ENCODE assay signal across 8 cellular contexts in the genomic region with DNA sequence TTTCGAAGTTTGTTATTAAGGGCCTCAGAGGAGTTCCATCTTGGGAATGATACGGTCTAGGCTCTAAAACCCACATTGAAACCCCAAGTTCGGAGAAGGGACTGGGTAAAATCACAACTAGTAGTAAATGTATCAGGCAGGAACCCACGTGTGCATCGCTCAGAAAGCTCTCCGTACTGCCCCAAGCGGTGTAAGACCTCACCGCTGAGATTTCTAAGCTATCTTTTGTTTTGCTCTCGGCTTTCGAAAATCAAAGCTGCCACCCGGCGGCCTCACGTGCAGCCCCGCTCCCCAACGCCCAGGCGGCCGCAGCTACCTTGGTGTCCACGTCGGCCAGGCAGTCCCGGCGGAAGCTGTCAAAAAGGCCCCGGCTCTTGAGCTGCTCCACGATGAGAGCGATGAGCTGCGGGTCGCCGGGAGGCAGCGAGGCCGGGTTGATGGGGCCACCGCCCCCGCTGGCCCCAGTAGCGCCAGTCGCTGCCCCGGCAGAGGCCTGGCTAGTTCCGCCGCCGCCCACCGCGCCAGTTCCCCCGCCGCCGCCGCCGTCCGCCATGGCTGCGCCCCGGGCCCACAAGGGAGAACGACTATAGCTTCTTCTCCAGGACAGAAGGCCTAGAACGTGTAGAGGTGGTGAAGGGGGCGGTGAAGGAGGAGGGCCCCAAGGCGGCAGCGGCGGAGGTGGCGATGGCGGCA. TPM values are rescaled to one million over a fixed set of nuclear protein-coding genes. Genes with fewer than 3 reads are reported as not detected.
DNase-seq lines count a peak whose midpoint lies in the region; ATAC-seq and TF ChIP-seq lines count a peak whose summit lies in the region.

No MANE protein-coding gene starts in this region.

- peak; percentile 49 to 77 (median 62) for TF ChIP-seq CTCF in gastroesophageal sphincter (IDR thresholded peaks at IDR 0.05)
- TF ChIP-seq CTCF in omental fat pad (IDR thresholded peaks at IDR 0.05), result peak in 1 of 3 donors; percentile 23

- H2AFZ ChIP-seq in GM23248, result peak overlapping the region; percentile 60
- H2AFZ ChIP-seq in Karpas-422 (ENCODE audit: low read length), result peak overlapping the region; percentile 53; the same call in 1 of the 2 replicates

- peak overlapping the region; percentile 75 for H3K4me2 ChIP-seq in GM23248 (ENCODE audit: unreplicated experiment)
- peak overlapping the region; percentile 74 for H3K4me2 ChIP-seq in Karpas-422 (ENCODE audit: low read depth, low read length, poor library complexity, severe bottlenecking)

- DNase-seq in ELR (ENCODE audit: low read depth), result peak; percentile 89
- peak; percentile 94 for DNase-seq in GM23248
- DNase-seq in Karpas-422, result peak; percentile 87
- DNase-seq in SJCRH30, result peak; percentile 77 to 83
- peak; percentile 76 for DNase-seq in activated naive CD4-positive, alpha-beta T cell treated with Interleukin-2 at 50 U/mL for 16 hours
- peak; percentile 29 for DNase-seq in omental fat pad (ENCODE audit: low spot score)

- H3K27me3 ChIP-seq in GM23248 (replicated peaks; ENCODE audit: insufficient read depth) (no peaks in the 10 kb centered on the region), Karpas-422 (ENCODE audit: low read length) (no peaks in the 10 kb centered on the region), SJCRH30 (no peaks in the 10 kb centered on the region), gastroesophageal sphincter (no peaks in the 10 kb centered on the region)

- H3K9ac ChIP-seq in GM23248 (peak overlapping the region; percentile 98), Karpas-422 (ENCODE audit: low read length) (peak overlapping the region; percentile 88)

- H3K79me2 ChIP-seq in GM23248 (ENCODE audit: insufficient read depth) (peaks cover 48% of the 10 kb centered on the region), Karpas-422 (ENCODE audit: low read length) (peaks cover 53% of the 10 kb centered on the region)

- no peak for TF ChIP-seq POLR2A in gastroesophageal sphincter (IDR thresholded peaks at IDR 0.05)

- peak overlapping the region; percentile 82 for H3K4me3 ChIP-seq in GM23248
- H3K4me3 ChIP-seq in Karpas-422 (ENCODE audit: low read length), result peak overlapping the region; percentile 96
- H3K4me3 ChIP-seq in SJCRH30, result peak overlapping the region; percentile 91
- peak overlapping the region; percentile 94 for H3K4me3 ChIP-seq in gastroesophageal sphincter

- ATAC-seq in gastroesophageal sphincter (peak; percentile 57), omental fat pad (ENCODE audit: low FRiP score) (peak; percentile 69)

- in situ Hi-C loops in GM23248 (cut with MboI), result loop anchor here (5.0 kb wide), 1 partner anchor 351 kb away; no protein-coding TSS in a partner anchor

- H3K36me3 ChIP-seq in GM23248 (ENCODE audit: low read depth) (no peaks in the 10 kb centered on the region; the same call in 1 of the 2 replicates), Karpas-422 (ENCODE audit: insufficient read depth, low read length) (peaks cover under 1% of the 10 kb centered on the region; the same call in 1 of the 2 replicates), SJCRH30 (peaks cover 24% of the 10 kb centered on the region), gastroesophageal sphincter (peaks cover 0 to 26% of the 10 kb centered on the region in 2 donors)

- H3K9me3 ChIP-seq in GM23248 (ENCODE audit: low read depth) (no peaks in the 10 kb centered on the region), Karpas-422 (ENCODE audit: low read length) (no peaks in the 10 kb centered on the region), SJCRH30 (replicated peaks) (no peaks in the 10 kb centered on the region), gastroesophageal sphincter (no peaks in the 10 kb centered on the region)

- peaks cover 15% of the 10 kb centered on the region; the same call in 1 of the 2 replicates for H3F3A ChIP-seq in GM23248 (ENCODE audit: insufficient read depth)

- H3K9me2 ChIP-seq in GM23248 (ENCODE audit: insufficient read depth), result no peaks in the 10 kb centered on the region
- H3K9me2 ChIP-seq in Karpas-422 (replicated peaks; ENCODE audit: insufficient read depth, low read length), result no peaks in the 10 kb centered on the region

- peak overlapping the region; percentile 93 for H3K27ac ChIP-seq in GM23248
- H3K27ac ChIP-seq in Karpas-422 (ENCODE audit: low read length), result peak overlapping the region; percentile 50; the same call in 1 of the 2 replicates
- peak overlapping the region; percentile 89 for H3K27ac ChIP-seq in SJCRH30
- peak overlapping the region; percentile 95 to 99 (median 96) for H3K27ac ChIP-seq in gastroesophageal sphincter
- peak overlapping the region; percentile 78 for H3K27ac ChIP-seq in temporal lobe (ENCODE audit: low read depth, low read length)

- no peak for TF ChIP-seq EP300 in gastroesophageal sphincter (IDR thresholded peaks at IDR 0.05)

- H3K4me1 ChIP-seq in GM23248 (ENCODE audit: insufficient read depth) (peaks cover 34% of the 10 kb centered on the region), Karpas-422 (ENCODE audit: low read length) (peaks cover 30% of the 10 kb centered on the region), SJCRH30 (peaks cover 13% of the 10 kb centered on the region), gastroesophageal sphincter (peaks cover 12 to 52% (median 17%) of the 10 kb centered on the region in 3 donors)

- 1 to 2% methylated on average over 51 to 55 of the region's 55 CpGs for WGBS in GM23248 (ENCODE audit: low coverage in 1 of 2, low lambda C conversion rate in 2 of 2, missing lambda C conversion rate in 2 of 2), 2 experiments
- WGBS in gastroesophageal sphincter (ENCODE audit: low coverage in 1 of 2), 2 donors, result 0 to 1% methylated on average over 4 to 11 of the region's 55 CpGs

- H4K20me1 ChIP-seq in GM23248 (ENCODE audit: insufficient read depth), result peaks cover 9% of the 10 kb centered on the region; the same call in 1 of the 2 replicates
- H4K20me1 ChIP-seq in Karpas-422 (ENCODE audit: insufficient read depth, low read depth, low read length), result peaks cover 31% of the 10 kb centered on the region

RNA-seq across cellular contexts. Expression of gene BOD1, which starts 0.4 kb away (rescaled TPM):
- total RNA-seq in GM23248 (2014; rRNA removed; shearing (Covaris generic)), result 48.1 and 51.4 TPM in 2 replicates
- 64.3 and 66.1 TPM in 2 replicates for polyA plus RNA-seq in GM23248 (2016; fragmentation: Nextera tagmentation; extraction: Ambion mirVana)
- total RNA-seq in Karpas-422 (2014; rRNA removed; shearing (Covaris generic); ENCODE audit: low replicate concordance), result 28.4 and 30.0 TPM in 2 replicates
- 104 and 105 TPM in 2 replicates for total RNA-seq in SJCRH30 (2014; rRNA removed; shearing (Covaris generic))
- total RNA-seq in gastroesophageal sphincter, result 10 to 100 TPM; 50.8 to 64.4 (median 54.7) TPM
- total RNA-seq in omental fat pad, result 10 to 100 TPM; 52.9 to 63.1 (median 57.8) TPM
- total RNA-seq in temporal lobe, result 44.5 TPM

Comparison
In these comparisons a context has a peak if more than half of its experiments do, and no peak if none do; other contexts are left out.
1. Peak in every context shown above with its lines: DNase-seq, ATAC-seq, H3K4me3 ChIP-seq and H3K27ac ChIP-seq.
2. DNase-seq: peak in every context shown above with its lines; median percentile 94 in GM23248; 89 in ELR; 87 in Karpas-422; 80 in SJCRH30; 76 in activated naive CD4-positive, alpha-beta T cell treated with Interleukin-2 at 50 U/mL for 16 hours; 29 in omental fat pad.